In genomic region chr6:147567141-147567805, GRCh38 we compare ENCODE assay signal across 23 cellular contexts. TPM values are rescaled to one million over a fixed set of nuclear protein-coding genes. Genes with fewer than 3 reads are reported as not detected.
DNase-seq lines count a peak whose midpoint lies in the region; ATAC-seq and TF ChIP-seq lines count a peak whose summit lies in the region.
"Had no signal": no experiment of that assay in that cellular context is flagged by ENCODE, and none has a peak within 500 bp of the region (broad histone marks: within the 10 kb centered on the region; RNA-seq: fewer than 3 reads in every experiment).

No MANE protein-coding gene starts in this region.

- no peaks in the 10 kb centered on the region for H3K36me3 ChIP-seq in left ventricle myocardium inferior
- no peaks in the 10 kb centered on the region for H3K36me3 ChIP-seq in skeletal muscle tissue (ENCODE audit: control insufficient read depth in 3 of 3, insufficient read depth in 3 of 3, low read length in 3 of 3)
- no peaks in the 10 kb centered on the region for H3K36me3 ChIP-seq in effector memory CD4-positive, alpha-beta T cell (ENCODE audit: control insufficient read depth, insufficient read depth, low read length)
- H3K36me3 ChIP-seq: lower lobe of right lung had no signal

- H3K4me1 ChIP-seq in left ventricle myocardium inferior (peaks cover 21% of the 10 kb centered on the region), skeletal muscle tissue (ENCODE audit: control insufficient read depth in 3 of 3, insufficient read depth in 3 of 3, low read length in 3 of 3) (peaks cover 0 to 3% (median 0%) of the 10 kb centered on the region in 3 donors)
- H3K4me1 ChIP-seq in effector memory CD4-positive, alpha-beta T cell (ENCODE audit: control insufficient read depth, insufficient read depth, low read length, poor library complexity, severe bottlenecking) = no peaks in the 10 kb centered on the region
- H3K4me1 ChIP-seq: lower lobe of right lung, parathyroid adenoma, SJCRH30 had no signal

- H3K27ac ChIP-seq in left ventricle myocardium inferior (replicated peaks) = no peak overlapping the region
- peak overlapping the region; percentile 16 for H3K27ac ChIP-seq in skeletal muscle tissue (ENCODE audit: low read depth, low read length)
- H3K27ac ChIP-seq in effector memory CD4-positive, alpha-beta T cell (ENCODE audit: insufficient read depth, low read length, poor library complexity, severe bottlenecking) = no peak overlapping the region
- H3K27ac ChIP-seq: lower lobe of right lung, parathyroid adenoma, SJCRH30, skin epidermis had no signal

- ATAC-seq in Right ventricle myocardium superior (ENCODE audit: poor library complexity) = peak; percentile 79
- ATAC-seq: CD8-positive, alpha-beta T cell; lower lobe of right lung; naive thymus-derived CD8-positive, alpha-beta T cell had no signal

- intact Hi-C loops in Right ventricle myocardium superior (cut with DNase I) = no loop called here
- intact Hi-C loops in left ventricle myocardium inferior (cut with micrococcal nuclease) = no loop called here

- H3K27me3 ChIP-seq in left ventricle myocardium inferior (ENCODE audit: low read depth) = no peaks in the 10 kb centered on the region
- H3K27me3 ChIP-seq in skeletal muscle tissue (ENCODE audit: control insufficient read depth in 3 of 3, insufficient read depth in 3 of 3, low read length in 3 of 3) = no peaks in the 10 kb centered on the region
- no peaks in the 10 kb centered on the region for H3K27me3 ChIP-seq in effector memory CD4-positive, alpha-beta T cell (replicated peaks; ENCODE audit: control insufficient read depth, insufficient read depth, low read length, poor library complexity, severe bottlenecking)
- H3K27me3 ChIP-seq: SJCRH30 had no signal

- no peak for TF ChIP-seq CTCF in left ventricle myocardium inferior (IDR thresholded peaks at IDR 0.05; ENCODE audit: borderline replicate concordance)
- TF ChIP-seq CTCF in fibroblast of mammary gland (conservative IDR thresholded peaks at IDR 0.05; ENCODE audit: control insufficient read depth, insufficient read depth, low read depth, low read length) = no peak

- DNase-seq in Right ventricle myocardium superior (no peak), left ventricle myocardium inferior (no peak), NCI-H82 (lab: John Stamatoyannopoulos, UW) (peak; percentile 74), fibroblast of mammary gland (ENCODE audit: low read depth) (peak; percentile 20), NCI-H748 (lab: John Stamatoyannopoulos, UW; ENCODE audit: unreplicated experiment) (no peak)
- no peak for DNase-seq in effector CD8-positive, alpha-beta T cell (lab: John Stamatoyannopoulos, UW)
- DNase-seq in effector memory CD4-positive, alpha-beta T cell = no peak
- DNase-seq: activated CD8-positive, alpha-beta memory T cell treated with anti-CD3 and anti-CD28 coated beads, Interleukin-2, amount 50 U/mL, for 4 hours; activated gamma-delta T cell treated with Interleukin-2 at 50 U/mL for 16 hours; CD8-positive, alpha-beta T cell; DND-41; KBM-7; lower lobe of right lung; naive thymus-derived CD8-positive, alpha-beta T cell; NCI-H345; SJCRH30; stimulated activated CD4-positive, alpha-beta T cell treated with anti-CD3 and anti-CD28 coated beads, Interleukin-4, amount 100 ng/mL, for 4 hours; stimulated activated CD8-positive, alpha-beta memory T cell treated with anti-CD3 and anti-CD28 coated beads, Interleukin-4, amount 100 ng/mL, for 48 hours; substantia nigra; T-helper 9 cell had no signal

- H3K9ac ChIP-seq in skeletal muscle tissue (ENCODE audit: low read depth in 1 of 3, low read length in 3 of 3) = peak overlapping the region in 2 of 3 donors; percentile 30 to 34
- H3K9ac ChIP-seq: parathyroid adenoma had no signal

- H3K4me3 ChIP-seq in left ventricle myocardium inferior (no peak overlapping the region), fibroblast of mammary gland (ENCODE audit: control insufficient read depth, low read depth, low read length) (no peak overlapping the region), skeletal muscle tissue (ENCODE audit: low read length in 3 of 3) (peak overlapping the region in 1 of 3 donors; percentile 44)
- no peak overlapping the region for H3K4me3 ChIP-seq in effector memory CD4-positive, alpha-beta T cell (ENCODE audit: insufficient read depth, low read depth, low read length, poor library complexity, severe bottlenecking)
- H3K4me3 ChIP-seq: lower lobe of right lung, SJCRH30, skin epidermis had no signal

- H3K9me3 ChIP-seq in left ventricle myocardium inferior (replicated peaks) = no peaks in the 10 kb centered on the region
- no peaks in the 10 kb centered on the region for H3K9me3 ChIP-seq in skeletal muscle tissue (ENCODE audit: control insufficient read depth in 3 of 3, low read length in 3 of 3)
- H3K9me3 ChIP-seq in effector memory CD4-positive, alpha-beta T cell (ENCODE audit: control insufficient read depth, low read length) = no peaks in the 10 kb centered on the region
- H3K9me3 ChIP-seq: lower lobe of right lung, SJCRH30 had no signal

RNA-seq across cellular contexts. Expression of gene SAMD5, which starts 58.8 kb away (rescaled TPM):
- total RNA-seq in Right ventricle myocardium superior (1.00 TPM), left ventricle myocardium inferior (0.33 TPM), skeletal muscle tissue (2.1 TPM)
- total RNA-seq: CD8-positive, alpha-beta T cell; naive thymus-derived CD8-positive, alpha-beta T cell had no signal

Comparison
In these comparisons a context has a peak if more than half of its experiments do, and no peak if none do; other contexts are left out.
1. DNase-seq: peak in NCI-H82 (single experiment) and fibroblast of mammary gland (single experiment); none in Right ventricle myocardium superior (single experiment), left ventricle myocardium inferior (single experiment), effector CD8-positive, alpha-beta T cell (single experiment), effector memory CD4-positive, alpha-beta T cell (0 of 3) and NCI-H748 (single experiment).